ENCODE assay signal across 1 cellular context in the genomic region with DNA sequence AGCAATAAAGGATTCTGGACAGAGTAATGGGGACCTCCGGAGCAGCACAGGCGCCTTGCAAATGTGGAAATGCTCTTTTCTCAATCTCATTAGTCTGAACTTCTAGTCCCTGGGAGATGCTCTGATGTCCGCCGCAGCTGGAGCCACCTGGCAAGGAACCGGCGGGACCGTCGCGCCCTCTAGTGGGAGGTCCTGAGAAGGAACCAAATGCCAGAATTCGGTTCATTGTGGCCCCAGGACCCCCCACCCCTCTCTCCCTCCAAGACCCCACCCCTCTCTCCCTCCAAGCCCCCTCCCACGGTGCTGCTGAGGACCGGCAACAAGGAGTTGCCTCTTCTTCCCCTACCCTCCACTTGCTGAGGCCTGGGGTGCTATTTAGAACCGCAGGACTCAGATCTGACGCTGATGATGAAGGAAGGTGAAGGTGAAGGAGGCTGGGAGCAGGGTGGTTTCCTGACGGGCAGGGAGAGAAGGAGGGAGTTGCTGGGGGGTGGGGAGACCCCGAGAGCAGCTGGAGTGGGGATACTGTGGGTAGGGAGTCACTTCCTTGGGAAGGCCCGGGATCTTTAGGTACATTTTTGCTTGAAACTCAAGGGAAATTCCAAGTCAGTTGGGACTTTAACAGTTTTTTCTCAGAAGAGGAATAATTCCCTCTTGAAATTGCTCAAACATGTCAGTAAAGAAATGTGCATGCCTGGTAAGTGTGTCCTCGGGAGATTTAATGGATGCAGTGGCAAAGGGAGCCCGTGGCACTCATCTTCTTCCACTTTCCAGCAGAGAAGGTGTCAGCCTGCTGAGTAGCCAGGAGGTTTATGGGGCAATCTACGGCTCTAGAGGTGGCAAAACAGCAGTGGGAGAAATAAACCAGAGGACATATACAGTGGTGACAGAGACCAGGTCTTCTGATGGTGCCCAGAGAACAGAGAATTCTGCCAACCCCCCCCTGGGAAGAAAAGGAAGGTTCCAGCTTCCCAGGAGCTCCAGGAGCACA.
TF ChIP-seq lines count a peak whose summit lies in the region.

No MANE protein-coding gene starts in this region.

TF ChIP-seq in neural cell, 6 proteins besides CTCF, POLR2A, EP300 and RAD21:
- TF ChIP-seq, protein P1, sequence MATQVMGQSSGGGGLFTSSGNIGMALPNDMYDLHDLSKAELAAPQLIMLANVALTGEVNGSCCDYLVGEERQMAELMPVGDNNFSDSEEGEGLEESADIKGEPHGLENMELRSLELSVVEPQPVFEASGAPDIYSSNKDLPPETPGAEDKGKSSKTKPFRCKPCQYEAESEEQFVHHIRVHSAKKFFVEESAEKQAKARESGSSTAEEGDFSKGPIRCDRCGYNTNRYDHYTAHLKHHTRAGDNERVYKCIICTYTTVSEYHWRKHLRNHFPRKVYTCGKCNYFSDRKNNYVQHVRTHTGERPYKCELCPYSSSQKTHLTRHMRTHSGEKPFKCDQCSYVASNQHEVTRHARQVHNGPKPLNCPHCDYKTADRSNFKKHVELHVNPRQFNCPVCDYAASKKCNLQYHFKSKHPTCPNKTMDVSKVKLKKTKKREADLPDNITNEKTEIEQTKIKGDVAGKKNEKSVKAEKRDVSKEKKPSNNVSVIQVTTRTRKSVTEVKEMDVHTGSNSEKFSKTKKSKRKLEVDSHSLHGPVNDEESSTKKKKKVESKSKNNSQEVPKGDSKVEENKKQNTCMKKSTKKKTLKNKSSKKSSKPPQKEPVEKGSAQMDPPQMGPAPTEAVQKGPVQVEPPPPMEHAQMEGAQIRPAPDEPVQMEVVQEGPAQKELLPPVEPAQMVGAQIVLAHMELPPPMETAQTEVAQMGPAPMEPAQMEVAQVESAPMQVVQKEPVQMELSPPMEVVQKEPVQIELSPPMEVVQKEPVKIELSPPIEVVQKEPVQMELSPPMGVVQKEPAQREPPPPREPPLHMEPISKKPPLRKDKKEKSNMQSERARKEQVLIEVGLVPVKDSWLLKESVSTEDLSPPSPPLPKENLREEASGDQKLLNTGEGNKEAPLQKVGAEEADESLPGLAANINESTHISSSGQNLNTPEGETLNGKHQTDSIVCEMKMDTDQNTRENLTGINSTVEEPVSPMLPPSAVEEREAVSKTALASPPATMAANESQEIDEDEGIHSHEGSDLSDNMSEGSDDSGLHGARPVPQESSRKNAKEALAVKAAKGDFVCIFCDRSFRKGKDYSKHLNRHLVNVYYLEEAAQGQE (IDR thresholded peaks at IDR 0.05; ENCODE audit: borderline replicate concordance), result no peak
- TF ChIP-seq SMC3 (conservative IDR thresholded peaks at IDR 0.05; ENCODE audit: poor library complexity), result no peak
